In the genomic region with DNA sequence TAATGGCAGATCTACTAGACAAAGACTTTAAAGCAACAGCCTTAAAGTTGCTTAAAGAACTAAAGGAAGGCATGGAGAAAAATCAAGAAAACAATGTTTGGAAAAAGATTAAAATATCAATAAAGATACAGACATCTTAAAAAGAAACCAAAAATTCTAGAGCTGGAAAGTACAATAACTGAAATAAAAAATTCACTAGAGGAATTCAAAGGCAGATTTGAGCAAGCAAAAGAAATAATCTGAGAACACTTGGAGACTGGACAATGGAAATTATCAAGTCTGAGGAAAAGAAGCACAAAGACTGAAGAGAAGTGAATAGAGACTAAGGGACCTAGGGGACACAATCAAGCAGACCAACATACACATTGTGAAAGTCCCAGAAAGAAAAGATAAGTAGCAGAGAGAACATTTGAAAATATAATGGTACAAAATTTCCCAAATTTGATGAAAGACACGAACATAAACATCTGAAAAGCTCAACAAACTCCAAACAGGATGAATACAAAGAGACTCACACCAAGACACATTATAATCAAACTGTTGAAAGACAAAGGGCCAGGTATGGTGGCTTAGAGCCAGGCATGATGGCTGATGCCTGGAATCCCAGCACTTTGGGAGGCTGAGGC, we compare ENCODE assay signal across 19 cellular contexts. TPM values are rescaled to one million over a fixed set of nuclear protein-coding genes. Genes with fewer than 3 reads are reported as not detected.
A peak's percentile ranks its signal among the peaks of the same experiment; 100 is the strongest.
DNase-seq lines count a peak whose midpoint lies in the region; ATAC-seq, FAIRE-seq and TF ChIP-seq lines count a peak whose summit lies in the region.
"Had no signal": no experiment of that assay in that cellular context is flagged by ENCODE, and none has a peak within 500 bp of the region (broad histone marks: within the 10 kb centered on the region; RNA-seq: fewer than 3 reads in every experiment).

No MANE protein-coding gene starts in this region.

- no peaks in the 10 kb centered on the region for H3K27me3 ChIP-seq in K562 (ENCODE audit: control insufficient read depth in 2 of 2, insufficient read depth in 2 of 2, low read length in 2 of 2)

- in situ Hi-C loops in K562 (cut with MboI), result no loop called here

- H4K20me1 ChIP-seq in K562 (replicated peaks; ENCODE audit: control insufficient read depth, insufficient read depth, low read length), result no peaks in the 10 kb centered on the region

- no peak overlapping the region for H3K27ac ChIP-seq in HEK293 (ENCODE audit: extremely low read depth, low read depth, low read length)
- H3K27ac ChIP-seq in K562 (ENCODE audit: extremely low read depth, low read depth, low read length), result no peak overlapping the region
- H3K27ac ChIP-seq: A549, C4-2B, GM23248, HL-60, KMS-11 had no signal

- TF ChIP-seq CTCF in HEK293 (tag by site-specific recombination; IDR thresholded peaks at IDR 0.05), result no peak
- TF ChIP-seq CTCF in K562 (IDR thresholded peaks at IDR 0.05 in 2 of 3, conservative IDR thresholded peaks at IDR 0.05 in 1 of 3; ENCODE audit: insufficient read depth in 2 of 3, low read depth in 1 of 3, low read length in 3 of 3), result no peak

- no peaks in the 10 kb centered on the region; a peak in 1 of 3 replicates for H3K36me3 ChIP-seq in HEK293 (ENCODE audit: control insufficient read depth in 2 of 2, insufficient read depth in 1 of 2, low read length in 2 of 2)
- no peaks in the 10 kb centered on the region for H3K36me3 ChIP-seq in K562 (ENCODE audit: control insufficient read depth, insufficient read depth, low read length)
- H3K36me3 ChIP-seq: HAP-1 had no signal

- no peak for TF ChIP-seq RAD21 in K562 (CRISPR knock-in tag; conservative IDR thresholded peaks at IDR 0.05 in 1 of 2, IDR thresholded peaks at IDR 0.05 in 1 of 2)

- CTCF ChIA-PET in HEK293 (lab: Yijun Ruan, JAX), result no interaction called here
- CTCF ChIA-PET in K562 (lab: Yijun Ruan, JAX; ENCODE audit: low intra/inter-chr PET ratio), result no interaction called here

- H3K9ac ChIP-seq in K562 (ENCODE audit: insufficient read depth in 1 of 2, low read depth in 2 of 2, low read length in 2 of 2), result no peak overlapping the region
- H3K9ac ChIP-seq: GM23248, KMS-11 had no signal

- no peak overlapping the region for H2AFZ ChIP-seq in K562 (ENCODE audit: low read depth, low read length)
- H2AFZ ChIP-seq: GM23248 had no signal

- TF ChIP-seq POLR2A in K562 (conservative IDR thresholded peaks at IDR 0.05), result no peak

- POLR2A ChIA-PET in HEK293 (lab: Yijun Ruan, JAX), result no interaction called here
- POLR2A ChIA-PET in K562 (lab: Yijun Ruan, JAX), result no interaction called here

- no TSS peak for BruUV-seq in K562 (replicated peaks; lab: Mats Ljungman, UMichigan)

- WGBS in K562 (ENCODE audit: insufficient coverage, low coverage, missing lambda C conversion rate), result 42% methylated on average over 1 of the region's 1 CpG

- H3K4me1 ChIP-seq in HEK293 (ENCODE audit: control insufficient read depth, insufficient read depth, low read length) (peaks cover 12% of the 10 kb centered on the region), K562 (replicated peaks in 1 of 2; ENCODE audit: control insufficient read depth in 2 of 2, insufficient read depth in 2 of 2, low read length in 2 of 2) (no peaks in the 10 kb centered on the region)

- no peak for TF ChIP-seq EP300 in K562 (IDR thresholded peaks at IDR 0.05; ENCODE audit: low read length)

- FAIRE-seq in A204.1 (lab: Jason Lieb, UNC), result peak; percentile 27
- no peak for FAIRE-seq in K562 (lab: Jason Lieb, UNC)
- FAIRE-seq in islet of Langerhans (lab: Jason Lieb, UNC), result peak; percentile 90
- FAIRE-seq: A549, GM12878 had no signal

- no peak overlapping the region for H3K4me2 ChIP-seq in K562 (ENCODE audit: insufficient read depth, low read length)
- H3K4me2 ChIP-seq: A549, KMS-11 had no signal

- intact Hi-C loops in K562 (cut with micrococcal nuclease), result no loop called here

- H3K9me3 ChIP-seq in HEK293 (ENCODE audit: control insufficient read depth, insufficient read depth, low read depth, low read length) (no peaks in the 10 kb centered on the region), K562 (replicated peaks; ENCODE audit: control insufficient read depth, insufficient read depth, low read depth, low read length) (no peaks in the 10 kb centered on the region)
- H3K9me3 ChIP-seq: HAP-1 had no signal

- H3K4me3 ChIP-seq in HEK293 (ENCODE audit: low read depth, low read length) (no peak overlapping the region), K562 (no peak overlapping the region)
- H3K4me3 ChIP-seq: A549, GM12878, GM23248, HAP-1 had no signal

- H3K9me1 ChIP-seq in K562 (ENCODE audit: control insufficient read depth, insufficient read depth, low read length), result no peaks in the 10 kb centered on the region

- no peak for DNase-seq in K562 (ENCODE audit: extremely low read depth in 1 of 4, low spot score in 3 of 4)
- no peak for DNase-seq in KG1 (lab: John Stamatoyannopoulos, UW)
- no peak for DNase-seq in NOMO-1 treated with dmso at 0.1 percent for 144 hours (lab: John Stamatoyannopoulos, UW; ENCODE audit: unreplicated experiment)
- DNase-seq in occipital lobe (lab: John Stamatoyannopoulos, UW), result no peak
- DNase-seq: AML-193; CD4-positive, alpha-beta T cell; DMS79 treated with DMSO at 0.1 percent for 48 hours; GM23248; IMR-90 had no signal

- H3K79me2 ChIP-seq in K562 (ENCODE audit: control insufficient read depth, insufficient read depth, low read length), result no peaks in the 10 kb centered on the region; the same call in 2 of the 3 replicates

- no peak for ATAC-seq in K562
- no peak for ATAC-seq in HG03442 (IDR thresholded peaks at IDR 0.05; ENCODE audit: unreplicated experiment)
- ATAC-seq: A549, GM12878 had no signal

TF ChIP-seq in HEK293, 187 proteins besides CTCF, POLR2A, EP300 and RAD21 (continues in another document):
- no peak for TF ChIP-seq ZNF335 (tag by site-specific recombination; conservative IDR thresholded peaks at IDR 0.05)
- TF ChIP-seq SETDB1 (IDR thresholded peaks at IDR 0.05; ENCODE audit: insufficient read length, low read length), result peak; percentile 83
- TF ChIP-seq, protein P1, sequence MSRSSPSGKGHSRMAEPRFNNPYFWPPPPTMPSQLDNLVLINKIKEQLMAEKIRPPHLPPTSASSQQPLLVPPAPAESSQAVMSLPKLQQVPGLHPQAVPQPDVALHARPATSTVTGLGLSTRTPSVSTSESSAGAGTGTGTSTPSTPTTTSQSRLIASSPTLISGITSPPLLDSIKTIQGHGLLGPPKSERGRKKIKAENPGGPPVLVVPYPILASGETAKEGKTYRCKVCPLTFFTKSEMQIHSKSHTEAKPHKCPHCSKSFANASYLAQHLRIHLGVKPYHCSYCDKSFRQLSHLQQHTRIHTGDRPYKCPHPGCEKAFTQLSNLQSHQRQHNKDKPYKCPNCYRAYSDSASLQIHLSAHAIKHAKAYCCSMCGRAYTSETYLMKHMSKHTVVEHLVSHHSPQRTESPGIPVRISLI (tag by site-specific recombination; IDR thresholded peaks at IDR 0.05), result peak; percentile 84; the same call in 1 of the 2 replicates
- TF ChIP-seq ZNF610 (tag by site-specific recombination; IDR thresholded peaks at IDR 0.05; ENCODE audit: borderline replicate concordance), result no peak
- TF ChIP-seq ZNF558 (tag by site-specific recombination; IDR thresholded peaks at IDR 0.05), result peak; percentile 95

TF ChIP-seq in K562, 482 proteins besides CTCF, POLR2A, EP300 and RAD21 (continues in another document):
- TF ChIP-seq TRIM24 (IDR thresholded peaks at IDR 0.05) (peak; percentile 20 to 46; a peak in 3 of 4 replicates), CBX3 (IDR thresholded peaks at IDR 0.05; ENCODE audit: borderline replicate concordance in 1 of 2, low read length in 2 of 2) (peak in 1 of 2 experiments; percentile 63; a peak in 1 of 3 replicates), SMAD4 (CRISPR knock-in tag; conservative IDR thresholded peaks at IDR 0.05) (no peak), ARNT (IDR thresholded peaks at IDR 0.05) (0 out of 4 replicates have a peak, but pooled peaks of 1 of the 2 experiments have one; percentile 16), TRIM28 (IDR thresholded peaks at IDR 0.05) (peak; percentile 70; the same call in 1 of the 2 replicates), ZNF253 (CRISPR knock-in tag; conservative IDR thresholded peaks at IDR 0.05) (no peak)
- TF ChIP-seq, protein P2, sequence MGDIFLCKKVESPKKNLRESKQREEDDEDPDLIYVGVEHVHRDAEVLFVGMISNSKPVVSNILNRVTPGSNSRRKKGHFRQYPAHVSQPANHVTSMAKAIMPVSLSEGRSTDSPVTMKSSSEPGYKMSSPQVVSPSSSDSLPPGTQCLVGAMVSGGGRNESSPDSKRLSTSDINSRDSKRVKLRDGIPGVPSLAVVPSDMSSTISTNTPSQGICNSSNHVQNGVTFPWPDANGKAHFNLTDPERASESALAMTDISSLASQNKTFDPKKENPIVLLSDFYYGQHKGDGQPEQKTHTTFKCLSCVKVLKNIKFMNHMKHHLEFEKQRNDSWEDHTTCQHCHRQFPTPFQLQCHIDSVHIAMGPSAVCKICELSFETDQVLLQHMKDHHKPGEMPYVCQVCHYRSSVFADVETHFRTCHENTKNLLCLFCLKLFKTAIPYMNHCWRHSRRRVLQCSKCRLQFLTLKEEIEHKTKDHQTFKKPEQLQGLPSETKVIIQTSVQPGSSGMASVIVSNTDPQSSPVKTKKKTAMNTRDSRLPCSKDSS (IDR thresholded peaks at IDR 0.05; ENCODE audit: low read depth, partially characterized antibody), result peak; percentile 84

RNA-seq across cellular contexts. Expression of a gene that starts 26.3 kb away (rescaled TPM):
- 56.7 and 91.8 TPM in 2 replicates for total RNA-seq in K562 (2011; cell fraction: chromatin; rRNA removed; ENCODE audit: low replicate concordance)
- 64.0 and 77.0 TPM in 2 replicates for total RNA-seq in K562 (2011; cell fraction: nucleolus; rRNA removed)
- 57.0 and 70.0 TPM in 2 replicates for total RNA-seq in K562 (2011; cell fraction: nucleoplasm; rRNA removed)
- total RNA-seq in K562 (2014; rRNA removed) (30.5 and 30.6 TPM in 2 replicates), K562 (2014; rRNA removed; fragmentation: Illumina TruSeq; extraction: Trizol) (20.4 and 23.2 TPM in 2 replicates), K562 (2015; rRNA removed; fragmentation: Illumina TruSeq; extraction: Trizol) (15.2 and 15.4 TPM in 2 replicates), K562 (2021) (19.2 and 29.8 TPM in 2 replicates), occipital lobe (11.7 TPM)
- polyA plus RNA-seq in K562 (2011; rRNA removed) (22.3 and 26.6 TPM in 2 replicates), K562 (2014; fragmentation: Illumina TruSeq; extraction: Trizol) (14.3 and 18.1 TPM in 2 replicates), K562 (2014; fragmentation: Nextera tagmentation; extraction: Ambion mirVana) (1 to 10 TPM; 1.3 to 4.1 TPM), K562 (2014; rRNA removed) (17.3 and 26.7 TPM in 2 replicates)
- polyA plus RNA-seq in K562 (2011; cell fraction: cytosol; rRNA removed), result 25.5 and 54.6 TPM in 2 replicates
- 14.8 and 19.5 TPM in 2 replicates for polyA plus RNA-seq in K562 (2011; cell fraction: nucleus; rRNA removed)
- 19.8 and 32.9 TPM in 2 replicates for polyA plus RNA-seq in K562 (2012)
- 33.7 and 45.1 TPM in 2 replicates for polyA minus RNA-seq in K562 (2011; rRNA and poly(A)+ RNA removed)
- polyA minus RNA-seq in K562 (2011; cell fraction: cytosol; rRNA and poly(A)+ RNA removed), result 14.7 and 21.9 TPM in 2 replicates
- polyA minus RNA-seq in K562 (2011; cell fraction: nucleus; rRNA and poly(A)+ RNA removed), result 12.5 and 26.9 TPM in 2 replicates
